21 cellular contexts compared by ENCODE assay signal in genomic region chr15:62799919-62800318, GRCh38.
"Had no signal": no experiment of that assay in that cellular context is flagged by ENCODE, and none has a peak within 500 bp of the region (broad histone marks: within the 10 kb centered on the region; RNA-seq: fewer than 3 reads in every experiment).

No MANE protein-coding gene starts in this region.

- H3K4me2 ChIP-seq: SK-N-SH had no signal

- ATAC-seq: activated CD8-positive, alpha-beta T cell treated with anti-CD3 and anti-CD28 coated beads, Interleukin-2, amount 10 ng/mL, durations not matched to agents 7 days and 5 days; activated T-cell treated with anti-CD3 and anti-CD28 coated beads, Interleukin-2, amount 50 U/mL, for 4 hours; lower lobe of right lung; stimulated activated effector memory CD8-positive, alpha-beta T cell treated with anti-CD3 and anti-CD28 coated beads, Interleukin-12 subunit alpha, Interleukin-12 subunit beta, amount 100 ng/mL, for 72 hours had no signal

- H3K9me3 ChIP-seq: lower lobe of right lung, sigmoid colon, SK-N-SH had no signal

- DNase-seq: activated CD4-positive, alpha-beta T cell treated with anti-CD3 and anti-CD28 coated beads, Interleukin-2, amount 10 ng/mL, durations not matched to agents 24 days and 14 days; activated CD8-positive, alpha-beta memory T cell treated with anti-CD3 and anti-CD28 coated beads, Interleukin-2, amount 50 U/mL, for 4 hours; activated CD8-positive, alpha-beta T cell treated with anti-CD3 and anti-CD28 coated beads, Interleukin-2, amount 10 ng/mL, durations not matched to agents 7 days and 5 days; activated effector memory CD4-positive, alpha-beta T cell treated with anti-CD3 and anti-CD28 coated beads, Interleukin-2, amount 50 U/mL, for 16 hours; activated naive CD4-positive, alpha-beta T cell treated with anti-CD3 and anti-CD28 coated beads, Interleukin-2, amount 50 U/mL, for 16 hours; activated T-cell treated with anti-CD3 and anti-CD28 coated beads, Interleukin-2, amount 50 U/mL, for 4 hours; aorta; cortex of kidney; erythroblast; head of caudate nucleus; immature natural killer cell; kidney glomerular epithelial cell; lower lobe of right lung; nephron progenitor cell; occipital lobe; sigmoid colon; SK-N-SH; stimulated activated CD4-positive, alpha-beta T cell treated with anti-CD3 and anti-CD28 coated beads, Interleukin-4, amount 100 ng/mL, for 24 hours; T-helper 1 cell; T-helper 9 cell had no signal

- H3K27me3 ChIP-seq: sigmoid colon had no signal

- H3K9ac ChIP-seq: SK-N-SH had no signal

- H3K4me1 ChIP-seq: lower lobe of right lung, sigmoid colon had no signal

- H3K27ac ChIP-seq: lower lobe of right lung had no signal

- H3K4me3 ChIP-seq: lower lobe of right lung, sigmoid colon had no signal
